ENCODE assay signal across 22 cellular contexts in the genomic region with DNA sequence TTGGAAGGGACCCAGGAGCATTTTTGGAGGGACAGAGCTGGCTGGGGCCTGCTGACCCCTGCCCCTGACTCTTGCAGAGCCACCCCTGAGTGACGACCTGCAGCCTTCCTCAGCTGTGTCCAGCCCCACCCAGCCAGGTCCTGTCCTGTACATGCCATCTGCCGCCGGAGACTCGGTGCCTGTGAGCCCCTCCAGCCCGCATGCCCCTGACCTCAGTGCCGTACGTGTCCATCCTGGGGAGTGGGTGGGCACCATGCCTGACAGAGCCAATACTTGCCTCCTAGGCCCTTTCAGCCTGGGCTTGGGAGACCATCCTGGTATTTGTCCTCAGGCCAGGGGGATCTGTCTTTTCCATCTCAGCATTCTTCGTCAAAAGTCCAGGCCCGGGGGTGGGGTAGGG. TPM values are rescaled to one million over a fixed set of nuclear protein-coding genes. Genes with fewer than 3 reads are reported as not detected.
A peak's percentile ranks its signal among the peaks of the same experiment; 100 is the strongest.
DNase-seq lines count a peak whose midpoint lies in the region; ATAC-seq lines count a peak whose summit lies in the region.
"Had no signal": no experiment of that assay in that cellular context is flagged by ENCODE, and none has a peak within 500 bp of the region (broad histone marks: within the 10 kb centered on the region; RNA-seq: fewer than 3 reads in every experiment).

No MANE protein-coding gene starts in this region.

- H3K4me1 Mint-ChIP-seq in activated naive CD8-positive, alpha-beta T cell treated with anti-CD3 and anti-CD28 coated beads, Interleukin-2, amount 50 U/mL, for 24 hours = peaks cover 8% of the 10 kb centered on the region
- H3K4me1 Mint-ChIP-seq: CD14-positive monocyte, GM23338 had no signal

- ATAC-seq in Right ventricle myocardium superior (ENCODE audit: poor library complexity) (no peak), HG02763 (IDR thresholded peaks at IDR 0.05; ENCODE audit: unreplicated experiment) (no peak)
- no peak for ATAC-seq in activated naive CD8-positive, alpha-beta T cell treated with anti-CD3 and anti-CD28 coated beads, Interleukin-2, amount 50 U/mL, for 24 hours
- ATAC-seq: A549, GM23338, Right ventricle myocardium inferior had no signal

- H3K9me3 Mint-ChIP-seq in activated naive CD8-positive, alpha-beta T cell treated with anti-CD3 and anti-CD28 coated beads, Interleukin-2, amount 50 U/mL, for 24 hours = no peaks in the 10 kb centered on the region
- H3K9me3 Mint-ChIP-seq: CD14-positive monocyte, GM23338 had no signal

- DNase-seq in Right ventricle myocardium superior (peak; percentile 35), cardiac septum (ENCODE audit: low spot score) (no peak), HuH-7 (ENCODE audit: low spot score) (peak; percentile 4), epidermal melanocyte (ENCODE audit: insufficient read length, low spot score) (peak; percentile 13), DMS114 treated with DMSO at 0.1 percent for 48 hours (lab: John Stamatoyannopoulos, UW; ENCODE audit: unreplicated experiment) (no peak)
- DNase-seq in activated naive CD8-positive, alpha-beta T cell treated with anti-CD3 and anti-CD28 coated beads, Interleukin-2, amount 50 U/mL, for 24 hours = no peak
- DNase-seq: DMS79, HCEC 1CT, Karpas-422, MV-4-11, NCI-H1105 treated with DMSO at 0.1 percent for 48 hours, NCI-H2029 treated with DMSO at 0.1 percent for 48 hours, NCI-H2171, NCI-H524 treated with DMSO at 0.1 percent for 48 hours, NCI-H82, SW 1271 had no signal

- peaks cover 8% of the 10 kb centered on the region for H3K36me3 Mint-ChIP-seq in activated naive CD8-positive, alpha-beta T cell treated with anti-CD3 and anti-CD28 coated beads, Interleukin-2, amount 50 U/mL, for 24 hours (ENCODE audit: low read depth)

- no peaks in the 10 kb centered on the region for H3K27me3 Mint-ChIP-seq in activated naive CD8-positive, alpha-beta T cell treated with anti-CD3 and anti-CD28 coated beads, Interleukin-2, amount 50 U/mL, for 24 hours
- H3K27me3 Mint-ChIP-seq: B cell had no signal

- no peak overlapping the region for H3K27ac Mint-ChIP-seq in activated naive CD8-positive, alpha-beta T cell treated with anti-CD3 and anti-CD28 coated beads, Interleukin-2, amount 50 U/mL, for 24 hours
- H3K27ac Mint-ChIP-seq: B cell, GM23338 had no signal

- H3K4me3 Mint-ChIP-seq in activated naive CD8-positive, alpha-beta T cell treated with anti-CD3 and anti-CD28 coated beads, Interleukin-2, amount 50 U/mL, for 24 hours = no peak overlapping the region
- H3K4me3 Mint-ChIP-seq: B cell, CD14-positive monocyte, GM23338 had no signal

- intact Hi-C loops in Right ventricle myocardium superior (cut with DNase I) = no loop called here
- intact Hi-C loops in cardiac septum (cut with DNase I) = no loop called here

RNA-seq across cellular contexts. Expression of a gene that starts 27.5 kb away (rescaled TPM):
- total RNA-seq in Right ventricle myocardium superior = 10.6 TPM
- 7.9 TPM for total RNA-seq in cardiac septum

RNA-seq across cellular contexts. Expression of a gene that starts 32.1 kb away (rescaled TPM):
- total RNA-seq in Right ventricle myocardium superior = 14.3 TPM
- 16.8 TPM for total RNA-seq in cardiac septum

RNA-seq across cellular contexts. Expression of a gene that starts 38.4 kb away (rescaled TPM):
- total RNA-seq in Right ventricle myocardium superior (145 TPM), cardiac septum (129 TPM)

RNA-seq across cellular contexts. Expression of a gene that starts 51.7 kb away (rescaled TPM):
- 23.3 TPM for total RNA-seq in Right ventricle myocardium superior
- 11.5 TPM for total RNA-seq in cardiac septum

Comparison
In these comparisons a context has a peak if more than half of its experiments do, and no peak if none do; other contexts are left out.
1. DNase-seq: peak in Right ventricle myocardium superior (single experiment), HuH-7 (single experiment) and epidermal melanocyte (single experiment); none in cardiac septum (single experiment), DMS114 treated with DMSO at 0.1 percent for 48 hours (single experiment) and activated naive CD8-positive, alpha-beta T cell treated with anti-CD3 and anti-CD28 coated beads, Interleukin-2, amount 50 U/mL, for 24 hours (single experiment).